Comparison of ENCODE assay signal across 16 cellular contexts in the genomic region with DNA sequence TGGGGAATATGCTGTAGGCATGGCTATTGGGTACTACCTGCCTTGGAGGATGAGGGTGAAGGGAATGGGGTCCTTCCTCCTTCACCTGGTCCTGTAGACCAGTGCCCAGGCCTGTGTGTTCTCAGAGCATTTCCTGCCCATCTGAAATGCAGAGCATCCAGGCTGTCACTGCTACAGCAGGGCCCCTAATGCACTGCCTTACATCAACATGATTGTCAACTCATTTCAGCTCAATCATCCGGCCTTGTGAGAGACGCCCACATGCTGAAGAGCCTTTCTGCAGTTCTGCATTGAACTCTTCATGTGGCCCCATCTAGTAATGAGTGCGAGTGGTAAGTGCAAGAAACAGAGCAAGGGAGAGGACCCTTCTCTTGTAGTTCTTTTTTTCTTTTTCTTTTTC.
"Had no signal": no experiment of that assay in that cellular context is flagged by ENCODE, and none has a peak within 500 bp of the region (broad histone marks: within the 10 kb centered on the region; RNA-seq: fewer than 3 reads in every experiment).

No MANE protein-coding gene starts in this region.

- ATAC-seq: activated CD4-positive, CD25-positive, alpha-beta regulatory T cell treated with anti-CD3 and anti-CD28 coated beads, Interleukin-2, amount 50 U/mL, for 24 hours; activated T-helper 17 cell treated with anti-CD3 and anti-CD28 coated beads, Interleukin-2, amount 50 U/mL, for 72 hours; effector memory CD8-positive, alpha-beta T cell; heart right ventricle; natural killer cell treated with Interleukin-12 subunit alpha and Interleukin-12 subunit beta and Interleukin-15 and Interleukin-18, amount 100 ng/mL, for 72 hours had no signal

- H3K27ac ChIP-seq: brain microvascular endothelial cell, heart right ventricle, sigmoid colon, stomach, testis, upper lobe of left lung had no signal

- H3K9me3 ChIP-seq: heart right ventricle, sigmoid colon, stomach, testis, upper lobe of left lung had no signal

- H3K27me3 ChIP-seq: brain microvascular endothelial cell, heart right ventricle, sigmoid colon, stomach, testis, upper lobe of left lung had no signal

- H3K4me3 ChIP-seq: heart right ventricle, sigmoid colon, stomach, testis, upper lobe of left lung had no signal

- DNase-seq: activated CD4-positive, alpha-beta T cell treated with anti-CD3 and anti-CD28 coated beads, Interleukin-2, amount 50 U/mL, for 48 hours; activated naive CD4-positive, alpha-beta T cell treated with Interleukin-2 at 50 U/mL for 16 hours; anterior cingulate cortex; brain microvascular endothelial cell; cerebellar nuclear complex; effector memory CD8-positive, alpha-beta T cell; heart right ventricle; sigmoid colon; stimulated activated CD4-positive, alpha-beta T cell treated with anti-CD3 and anti-CD28 coated beads, Interleukin-2, amount 100 ng/mL, for 24 hours; stomach; T-helper 1 cell; upper lobe of left lung had no signal

- H3K36me3 ChIP-seq: brain microvascular endothelial cell, heart right ventricle, sigmoid colon, stomach, upper lobe of left lung had no signal
